ENCODE assay signal across 28 cellular contexts in genomic region chr7:82961240-82961639, GRCh38.
"Had no signal": no experiment of that assay in that cellular context is flagged by ENCODE, and none has a peak within 500 bp of the region (broad histone marks: within the 10 kb centered on the region; RNA-seq: fewer than 3 reads in every experiment).

No MANE protein-coding gene starts in this region.

- H3K27ac Mint-ChIP-seq: immature natural killer cell; mesothelial cell of epicardium; naive B cell; natural killer cell; nephron progenitor cell; neural progenitor cell; progenitor cell of endocrine pancreas; stimulated activated naive B cell treated with anti-CD40 and anti-IgM and Interleukin-4, amounts not matched to agents 10 μg/mL and 1 μg/mL and 100 μg/mL, for 72 hours; type B pancreatic cell had no signal

- H3K4me3 ChIP-seq: left lung, lung, neural progenitor cell, ovary, right atrium auricular region, right lobe of liver, smooth muscle cell, stomach, tibial nerve, uterus had no signal

- H3K27me3 ChIP-seq: left lung, neural progenitor cell, neutrophil, ovary, right atrium auricular region, right lobe of liver, stomach, tibial nerve, uterus had no signal

- H3K9ac ChIP-seq: neural progenitor cell had no signal

- H3K4me3 Mint-ChIP-seq: immature natural killer cell; mesothelial cell of epicardium; naive B cell; natural killer cell; nephron progenitor cell; neural progenitor cell; stimulated activated naive B cell treated with anti-CD40 and anti-IgM and Interleukin-4, amounts not matched to agents 10 μg/mL and 1 μg/mL and 100 μg/mL, for 72 hours; type B pancreatic cell had no signal

- H3K36me3 ChIP-seq: left lung, neural progenitor cell, neutrophil, ovary, right atrium auricular region, right lobe of liver, stomach, tibial nerve, uterus had no signal

- H3K36me3 Mint-ChIP-seq: immature natural killer cell; mesothelial cell of epicardium; naive B cell; natural killer cell; neural progenitor cell; stimulated activated naive B cell treated with anti-CD40 and anti-IgM and Interleukin-4, amounts not matched to agents 10 μg/mL and 1 μg/mL and 100 μg/mL, for 72 hours; type B pancreatic cell had no signal

- DNase-seq: hypothalamus; immature natural killer cell; kidney; left colon; left lung; mesendoderm; naive B cell; natural killer cell; nephron progenitor cell; occipital lobe; ovary; right lobe of liver; stimulated activated CD4-positive, alpha-beta T cell treated with anti-CD3 and anti-CD28 coated beads, Interleukin-1b, Interleukin-23, amount 100 ng/mL, for 48 hours; stimulated activated CD4-positive, alpha-beta T cell treated with anti-CD3 and anti-CD28 coated beads, Interleukin-2, amount 100 ng/mL, for 48 hours; stimulated activated naive B cell treated with anti-CD40 and anti-IgM and Interleukin-4, amounts not matched to agents 10 μg/mL and 1 μg/mL and 100 μg/mL, for 72 hours; stimulated activated naive CD8-positive, alpha-beta T cell treated with anti-CD3 and anti-CD28 coated beads, Interleukin-15, Interleukin-2, amounts not matched to agents 100 U/mL and 50 U/mL, for 24 hours; stomach; substantia nigra; uterus had no signal

- H3K27ac ChIP-seq: left lung, neural progenitor cell, neutrophil, ovary, right atrium auricular region, right lobe of liver, stomach, tibial nerve, uterus had no signal

- H3K9me3 Mint-ChIP-seq: nephron progenitor cell, neural progenitor cell had no signal

- H3K4me1 ChIP-seq: left lung, neural progenitor cell, right atrium auricular region, right lobe of liver, stomach, tibial nerve, uterus had no signal

- H3K4me1 Mint-ChIP-seq: immature natural killer cell; mesothelial cell of epicardium; naive B cell; natural killer cell; nephron progenitor cell; neural progenitor cell; stimulated activated naive B cell treated with anti-CD40 and anti-IgM and Interleukin-4, amounts not matched to agents 10 μg/mL and 1 μg/mL and 100 μg/mL, for 72 hours had no signal

- H2AFZ ChIP-seq: neural progenitor cell had no signal

- H3K9me3 ChIP-seq: left lung, neutrophil, ovary, right atrium auricular region, right lobe of liver, stomach, tibial nerve, uterus had no signal

- H3K4me2 ChIP-seq: neural progenitor cell, smooth muscle cell had no signal

- H3K27me3 Mint-ChIP-seq: naive B cell; progenitor cell of endocrine pancreas; stimulated activated naive B cell treated with anti-CD40 and anti-IgM and Interleukin-4, amounts not matched to agents 10 μg/mL and 1 μg/mL and 100 μg/mL, for 72 hours; type B pancreatic cell had no signal
